Comparison of ENCODE assay signal across 1 cellular context in the genomic region with DNA sequence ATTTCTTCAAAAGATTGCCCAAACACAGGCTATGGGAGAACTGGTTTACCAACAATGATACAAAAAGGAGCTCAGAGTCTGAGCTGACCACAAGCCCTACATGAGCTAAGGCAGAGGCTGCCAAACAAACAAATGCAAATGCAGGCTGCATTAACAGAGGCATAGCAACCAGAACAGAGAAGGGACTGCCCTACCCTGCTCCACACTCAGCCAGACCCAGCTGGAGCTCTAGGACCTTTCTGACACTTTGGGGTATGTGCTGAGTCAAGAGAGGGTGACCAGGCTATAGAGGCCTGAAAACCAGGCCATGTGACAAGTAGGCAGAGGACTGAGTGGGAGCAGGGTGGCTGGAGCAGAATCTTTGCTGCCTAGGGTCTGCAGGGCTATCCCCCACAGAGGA.
TF ChIP-seq lines count a peak whose summit lies in the region.

No MANE protein-coding gene starts in this region.

TF ChIP-seq in GM23338, 12 proteins besides CTCF, POLR2A, EP300 and RAD21 (continued from another document):
- TF ChIP-seq, protein P1, sequence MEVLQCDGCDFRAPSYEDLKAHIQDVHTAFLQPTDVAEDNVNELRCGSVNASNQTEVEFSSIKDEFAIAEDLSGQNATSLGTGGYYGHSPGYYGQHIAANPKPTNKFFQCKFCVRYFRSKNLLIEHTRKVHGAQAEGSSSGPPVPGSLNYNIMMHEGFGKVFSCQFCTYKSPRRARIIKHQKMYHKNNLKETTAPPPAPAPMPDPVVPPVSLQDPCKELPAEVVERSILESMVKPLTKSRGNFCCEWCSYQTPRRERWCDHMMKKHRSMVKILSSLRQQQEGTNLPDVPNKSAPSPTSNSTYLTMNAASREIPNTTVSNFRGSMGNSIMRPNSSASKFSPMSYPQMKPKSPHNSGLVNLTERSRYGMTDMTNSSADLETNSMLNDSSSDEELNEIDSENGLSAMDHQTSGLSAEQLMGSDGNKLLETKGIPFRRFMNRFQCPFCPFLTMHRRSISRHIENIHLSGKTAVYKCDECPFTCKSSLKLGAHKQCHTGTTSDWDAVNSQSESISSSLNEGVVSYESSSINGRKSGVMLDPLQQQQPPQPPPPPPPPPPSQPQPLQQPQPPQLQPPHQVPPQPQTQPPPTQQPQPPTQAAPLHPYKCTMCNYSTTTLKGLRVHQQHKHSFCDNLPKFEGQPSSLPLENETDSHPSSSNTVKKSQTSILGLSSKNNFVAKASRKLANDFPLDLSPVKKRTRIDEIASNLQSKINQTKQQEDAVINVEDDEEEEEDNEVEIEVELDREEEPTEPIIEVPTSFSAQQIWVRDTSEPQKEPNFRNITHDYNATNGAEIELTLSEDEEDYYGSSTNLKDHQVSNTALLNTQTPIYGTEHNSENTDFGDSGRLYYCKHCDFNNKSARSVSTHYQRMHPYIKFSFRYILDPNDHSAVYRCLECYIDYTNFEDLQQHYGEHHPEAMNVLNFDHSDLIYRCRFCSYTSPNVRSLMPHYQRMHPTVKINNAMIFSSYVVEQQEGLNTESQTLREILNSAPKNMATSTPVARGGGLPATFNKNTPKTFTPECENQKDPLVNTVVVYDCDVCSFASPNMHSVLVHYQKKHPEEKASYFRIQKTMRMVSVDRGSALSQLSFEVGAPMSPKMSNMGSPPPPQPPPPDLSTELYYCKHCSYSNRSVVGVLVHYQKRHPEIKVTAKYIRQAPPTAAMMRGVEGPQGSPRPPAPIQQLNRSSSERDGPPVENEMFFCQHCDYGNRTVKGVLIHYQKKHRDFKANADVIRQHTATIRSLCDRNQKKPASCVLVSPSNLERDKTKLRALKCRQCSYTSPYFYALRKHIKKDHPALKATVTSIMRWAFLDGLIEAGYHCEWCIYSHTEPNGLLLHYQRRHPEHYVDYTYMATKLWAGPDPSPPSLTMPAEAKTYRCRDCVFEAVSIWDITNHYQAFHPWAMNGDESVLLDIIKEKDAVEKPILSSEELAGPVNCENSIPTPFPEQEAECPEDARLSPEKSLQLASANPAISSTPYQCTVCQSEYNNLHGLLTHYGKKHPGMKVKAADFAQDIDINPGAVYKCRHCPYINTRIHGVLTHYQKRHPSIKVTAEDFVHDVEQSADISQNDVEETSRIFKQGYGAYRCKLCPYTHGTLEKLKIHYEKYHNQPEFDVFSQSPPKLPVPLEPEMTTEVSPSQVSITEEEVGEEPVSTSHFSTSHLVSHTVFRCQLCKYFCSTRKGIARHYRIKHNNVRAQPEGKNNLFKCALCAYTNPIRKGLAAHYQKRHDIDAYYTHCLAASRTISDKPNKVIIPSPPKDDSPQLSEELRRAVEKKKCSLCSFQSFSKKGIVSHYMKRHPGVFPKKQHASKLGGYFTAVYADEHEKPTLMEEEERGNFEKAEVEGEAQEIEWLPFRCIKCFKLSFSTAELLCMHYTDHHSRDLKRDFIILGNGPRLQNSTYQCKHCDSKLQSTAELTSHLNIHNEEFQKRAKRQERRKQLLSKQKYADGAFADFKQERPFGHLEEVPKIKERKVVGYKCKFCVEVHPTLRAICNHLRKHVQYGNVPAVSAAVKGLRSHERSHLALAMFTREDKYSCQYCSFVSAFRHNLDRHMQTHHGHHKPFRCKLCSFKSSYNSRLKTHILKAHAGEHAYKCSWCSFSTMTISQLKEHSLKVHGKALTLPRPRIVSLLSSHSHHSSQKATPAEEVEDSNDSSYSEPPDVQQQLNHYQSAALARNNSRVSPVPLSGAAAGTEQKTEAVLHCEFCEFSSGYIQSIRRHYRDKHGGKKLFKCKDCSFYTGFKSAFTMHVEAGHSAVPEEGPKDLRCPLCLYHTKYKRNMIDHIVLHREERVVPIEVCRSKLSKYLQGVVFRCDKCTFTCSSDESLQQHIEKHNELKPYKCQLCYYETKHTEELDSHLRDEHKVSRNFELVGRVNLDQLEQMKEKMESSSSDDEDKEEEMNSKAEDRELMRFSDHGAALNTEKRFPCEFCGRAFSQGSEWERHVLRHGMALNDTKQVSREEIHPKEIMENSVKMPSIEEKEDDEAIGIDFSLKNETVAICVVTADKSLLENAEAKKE (CRISPR knock-in tag; IDR thresholded peaks at IDR 0.05) = no peak
- TF ChIP-seq POLR2AphosphoS5 (IDR thresholded peaks at IDR 0.05; ENCODE audit: low read depth) (no peak), ZNF331 (CRISPR knock-in tag; IDR thresholded peaks at IDR 0.05; ENCODE audit: low read depth) (no peak), NANOG (IDR thresholded peaks at IDR 0.05; ENCODE audit: borderline replicate concordance) (no peak)
- TF ChIP-seq, protein P2, sequence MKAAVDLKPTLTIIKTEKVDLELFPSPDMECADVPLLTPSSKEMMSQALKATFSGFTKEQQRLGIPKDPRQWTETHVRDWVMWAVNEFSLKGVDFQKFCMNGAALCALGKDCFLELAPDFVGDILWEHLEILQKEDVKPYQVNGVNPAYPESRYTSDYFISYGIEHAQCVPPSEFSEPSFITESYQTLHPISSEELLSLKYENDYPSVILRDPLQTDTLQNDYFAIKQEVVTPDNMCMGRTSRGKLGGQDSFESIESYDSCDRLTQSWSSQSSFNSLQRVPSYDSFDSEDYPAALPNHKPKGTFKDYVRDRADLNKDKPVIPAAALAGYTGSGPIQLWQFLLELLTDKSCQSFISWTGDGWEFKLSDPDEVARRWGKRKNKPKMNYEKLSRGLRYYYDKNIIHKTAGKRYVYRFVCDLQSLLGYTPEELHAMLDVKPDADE (IDR thresholded peaks at IDR 0.05) = no peak
- TF ChIP-seq, protein P3, sequence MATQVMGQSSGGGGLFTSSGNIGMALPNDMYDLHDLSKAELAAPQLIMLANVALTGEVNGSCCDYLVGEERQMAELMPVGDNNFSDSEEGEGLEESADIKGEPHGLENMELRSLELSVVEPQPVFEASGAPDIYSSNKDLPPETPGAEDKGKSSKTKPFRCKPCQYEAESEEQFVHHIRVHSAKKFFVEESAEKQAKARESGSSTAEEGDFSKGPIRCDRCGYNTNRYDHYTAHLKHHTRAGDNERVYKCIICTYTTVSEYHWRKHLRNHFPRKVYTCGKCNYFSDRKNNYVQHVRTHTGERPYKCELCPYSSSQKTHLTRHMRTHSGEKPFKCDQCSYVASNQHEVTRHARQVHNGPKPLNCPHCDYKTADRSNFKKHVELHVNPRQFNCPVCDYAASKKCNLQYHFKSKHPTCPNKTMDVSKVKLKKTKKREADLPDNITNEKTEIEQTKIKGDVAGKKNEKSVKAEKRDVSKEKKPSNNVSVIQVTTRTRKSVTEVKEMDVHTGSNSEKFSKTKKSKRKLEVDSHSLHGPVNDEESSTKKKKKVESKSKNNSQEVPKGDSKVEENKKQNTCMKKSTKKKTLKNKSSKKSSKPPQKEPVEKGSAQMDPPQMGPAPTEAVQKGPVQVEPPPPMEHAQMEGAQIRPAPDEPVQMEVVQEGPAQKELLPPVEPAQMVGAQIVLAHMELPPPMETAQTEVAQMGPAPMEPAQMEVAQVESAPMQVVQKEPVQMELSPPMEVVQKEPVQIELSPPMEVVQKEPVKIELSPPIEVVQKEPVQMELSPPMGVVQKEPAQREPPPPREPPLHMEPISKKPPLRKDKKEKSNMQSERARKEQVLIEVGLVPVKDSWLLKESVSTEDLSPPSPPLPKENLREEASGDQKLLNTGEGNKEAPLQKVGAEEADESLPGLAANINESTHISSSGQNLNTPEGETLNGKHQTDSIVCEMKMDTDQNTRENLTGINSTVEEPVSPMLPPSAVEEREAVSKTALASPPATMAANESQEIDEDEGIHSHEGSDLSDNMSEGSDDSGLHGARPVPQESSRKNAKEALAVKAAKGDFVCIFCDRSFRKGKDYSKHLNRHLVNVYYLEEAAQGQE (IDR thresholded peaks at IDR 0.05; ENCODE audit: unreplicated experiment) = no peak
